ENCODE assay signal across 19 cellular contexts in the genomic region with DNA sequence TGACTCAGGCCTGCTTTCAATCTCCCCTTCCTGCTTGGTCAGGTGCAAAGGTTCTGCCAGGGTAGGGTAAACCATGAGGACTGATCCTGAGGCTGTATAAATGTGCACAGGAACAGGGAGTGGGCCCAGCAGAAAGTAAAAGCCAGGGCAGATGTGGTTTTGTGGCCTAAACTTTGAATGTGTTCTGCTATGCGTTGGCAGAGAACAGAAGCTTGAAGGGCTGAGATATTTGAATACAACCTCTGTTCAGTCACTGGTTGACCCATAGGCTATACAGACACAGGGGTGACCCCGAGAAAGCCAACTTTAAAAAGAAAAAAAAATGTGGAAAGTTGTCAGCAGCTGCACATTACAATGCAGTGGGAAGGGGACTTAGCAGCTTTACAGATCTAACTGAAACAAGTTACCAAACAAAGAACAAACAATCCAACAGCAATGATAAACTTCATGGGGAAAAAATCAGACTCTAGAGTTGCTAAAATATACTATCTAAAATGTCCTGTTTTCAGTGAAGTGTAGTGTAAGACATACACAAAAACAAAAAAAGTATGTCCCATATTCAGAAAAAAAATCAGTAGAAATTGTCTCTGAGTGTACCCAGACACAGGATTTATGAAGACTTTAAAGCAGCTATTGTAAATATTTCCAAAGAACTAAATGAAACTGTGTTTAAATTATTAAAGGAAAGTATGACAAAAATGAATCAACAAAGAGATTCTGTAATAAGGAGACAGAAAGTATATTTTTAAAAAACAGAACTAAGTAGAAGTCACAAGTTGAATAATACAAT.
A peak's percentile ranks its signal among the peaks of the same experiment; 100 is the strongest.
DNase-seq lines count a peak whose midpoint lies in the region; ATAC-seq, FAIRE-seq and TF ChIP-seq lines count a peak whose summit lies in the region.
"Had no signal": no experiment of that assay in that cellular context is flagged by ENCODE, and none has a peak within 500 bp of the region (broad histone marks: within the 10 kb centered on the region; RNA-seq: fewer than 3 reads in every experiment).

No MANE protein-coding gene starts in this region.

- no peak for TF ChIP-seq POLR2A in erythroblast (IDR thresholded peaks at IDR 0.05; ENCODE audit: low read length)

- TF ChIP-seq CTCF in fibroblast of villous mesenchyme (IDR thresholded peaks at IDR 0.05; ENCODE audit: insufficient read depth, low read depth, low read length), result no peak

- no peak overlapping the region for H3K4me3 ChIP-seq in fibroblast of villous mesenchyme (ENCODE audit: low read depth, low read length)
- H3K4me3 ChIP-seq: BLaER1, GM23248, SJCRH30 had no signal

- ATAC-seq in GM21526 (IDR thresholded peaks at IDR 0.05; ENCODE audit: low FRiP score, unreplicated experiment) (peak; percentile 77), GM21515 (IDR thresholded peaks at IDR 0.05; ENCODE audit: unreplicated experiment) (no peak)
- ATAC-seq: CD8-positive, alpha-beta T cell; HepG2 had no signal

- FAIRE-seq in A204.1 (lab: Jason Lieb, UNC), result peak; percentile 35
- FAIRE-seq: G401.6, GM12892, HepG2 had no signal

- DNase-seq in M059J (ENCODE audit: low read depth) (peak; percentile 14), fibroblast of villous mesenchyme (ENCODE audit: low read depth) (peak; percentile 52), GDM1 (lab: John Stamatoyannopoulos, UW) (no peak), HPDE6-E6E7 (ENCODE audit: extremely low spot score) (no peak), erythroblast (lab: John Stamatoyannopoulos, UW) (no peak)
- DNase-seq: CD8-positive, alpha-beta T cell; DMS79 treated with DMSO at 0.1 percent for 48 hours; GM23248; HCEC 1CT; NCI-H1092 treated with DMSO at 0.1 percent for 48 hours; NCI-H187; SJCRH30 had no signal

Comparison
In these comparisons a context has a peak if more than half of its experiments do, and no peak if none do; other contexts are left out.
1. DNase-seq: peak in M059J (single experiment) and fibroblast of villous mesenchyme (single experiment); none in GDM1 (single experiment), HPDE6-E6E7 (single experiment) and erythroblast (0 of 2).